In genomic region chr19:38736413-38737280, GRCh38 we compare ENCODE assay signal across 9 cellular contexts. TPM values are rescaled to one million over a fixed set of nuclear protein-coding genes. Genes with fewer than 3 reads are reported as not detected.
DNase-seq lines count a peak whose midpoint lies in the region; ATAC-seq, FAIRE-seq and TF ChIP-seq lines count a peak whose summit lies in the region.
"Had no signal": no experiment of that assay in that cellular context is flagged by ENCODE, and none has a peak within 500 bp of the region (broad histone marks: within the 10 kb centered on the region; RNA-seq: fewer than 3 reads in every experiment).

No MANE protein-coding gene starts in this region.

- H3K4me2 ChIP-seq in K562 (ENCODE audit: insufficient read depth, low read length), result peak overlapping the region; percentile 73; the same call in 1 of the 2 replicates

- H3K4me3 Mint-ChIP-seq in T-cell, result peak overlapping the region; percentile 49 to 59 (median 57)

- 0 out of 2 replicates have a peak, but pooled peaks cover 3% of the 10 kb centered on the region for H4K20me1 ChIP-seq in K562 (replicated peaks; ENCODE audit: control insufficient read depth, insufficient read depth, low read length)

- peak overlapping the region; percentile 66; the same call in 2 of the 3 replicates for H3K27ac ChIP-seq in K562 (ENCODE audit: extremely low read depth, low read depth, low read length)

- H2AFZ ChIP-seq in K562 (ENCODE audit: low read depth, low read length), result peak overlapping the region; percentile 83

- peak; percentile 74 for FAIRE-seq in K562 (lab: Jason Lieb, UNC)
- FAIRE-seq: endothelial cell of umbilical vein had no signal

- POLR2A ChIA-PET in T-cell (lab: Charles Lee), result no interaction called here
- POLR2A ChIA-PET in K562 (lab: Yijun Ruan, JAX), result interaction anchor here (0.6 kb wide), 1 partner anchor 113 kb away, joined by 4 read pairs; the partner anchor contains the start of gene HNRNPL

- H3K27ac Mint-ChIP-seq in T-cell, result no peak overlapping the region

- peaks cover 8% of the 10 kb centered on the region; the same call in 1 of the 3 replicates for H3K79me2 ChIP-seq in K562 (ENCODE audit: control insufficient read depth, insufficient read depth, low read length)

- peaks cover 8% of the 10 kb centered on the region; the same call in 1 of the 3 replicates for H3K36me3 ChIP-seq in K562 (ENCODE audit: control insufficient read depth, insufficient read depth, low read length)

- DNase-seq in activated gamma-delta T cell treated with Interleukin-2 at 50 U/mL for 16 hours, result peak; percentile 50
- DNase-seq in activated gamma-delta T cell (lab: John Stamatoyannopoulos, UW), result no peak
- peak in 30 of 34 experiments; percentile 12 to 66 (median 49) for DNase-seq in T-cell
- peak; percentile 90 to 99 (median 98) for DNase-seq in K562 (ENCODE audit: extremely low read depth in 1 of 4, low spot score in 3 of 4)
- DNase-seq in left lobe of liver (ENCODE audit: low spot score), result peak; percentile 79
- peak; percentile 36 to 44 for DNase-seq in stimulated activated CD8-positive, alpha-beta memory T cell treated with anti-CD3 and anti-CD28 coated beads, Interleukin-15, amount 100 ng/mL, for 4 hours (ENCODE audit: low read depth in 2 of 2)
- DNase-seq in GDM1 (lab: John Stamatoyannopoulos, UW), result no peak
- no peak for DNase-seq in NCI-H1048 (lab: John Stamatoyannopoulos, UW)

- H3K9me3 Mint-ChIP-seq in T-cell, result no peaks in the 10 kb centered on the region

- CTCF ChIA-PET in T-cell (lab: Charles Lee) (no interaction called here), K562 (lab: Yijun Ruan, JAX; ENCODE audit: low intra/inter-chr PET ratio) (no interaction called here)

- no TSS peak for BruUV-seq in K562 (replicated peaks; lab: Mats Ljungman, UMichigan)

- in situ Hi-C loops in K562 (cut with MboI), result no loop called here

- no peak for TF ChIP-seq POLR2A in K562 (conservative IDR thresholded peaks at IDR 0.05)

- peak overlapping the region; percentile 50 to 92; a peak in 3 of 4 replicates for H3K9ac ChIP-seq in K562 (ENCODE audit: insufficient read depth in 1 of 2, low read depth in 2 of 2, low read length in 2 of 2)

- H3K4me3 ChIP-seq in K562, result peak overlapping the region; percentile 49

- intact Hi-C loops in K562 (cut with micrococcal nuclease), result loop anchor here (5.0 to 10.0 kb wide), 3 partner anchors 96 to 198 kb away; partner anchors contain the start of genes ECH1, MRPS12 and SARS2

- no peak for TF ChIP-seq EP300 in K562 (IDR thresholded peaks at IDR 0.05; ENCODE audit: low read length)

- no peaks in the 10 kb centered on the region for H3K27me3 ChIP-seq in K562 (ENCODE audit: control insufficient read depth in 2 of 2, insufficient read depth in 2 of 2, low read length in 2 of 2)

- no peak for TF ChIP-seq RAD21 in K562 (CRISPR knock-in tag; conservative IDR thresholded peaks at IDR 0.05 in 1 of 2, IDR thresholded peaks at IDR 0.05 in 1 of 2)

- no peaks in the 10 kb centered on the region for H3K9me3 ChIP-seq in K562 (replicated peaks; ENCODE audit: control insufficient read depth, insufficient read depth, low read depth, low read length)

- H3K27me3 Mint-ChIP-seq in T-cell, result no peaks in the 10 kb centered on the region

- no peaks in the 10 kb centered on the region for H3K36me3 Mint-ChIP-seq in T-cell

- TF ChIP-seq CTCF in K562 (IDR thresholded peaks at IDR 0.05 in 2 of 3, conservative IDR thresholded peaks at IDR 0.05 in 1 of 3; ENCODE audit: insufficient read depth in 2 of 3, low read depth in 1 of 3, low read length in 3 of 3), result no peak

- 18% methylated on average over 19 of the region's 36 CpGs for WGBS in K562 (ENCODE audit: insufficient coverage, low coverage, missing lambda C conversion rate)

- ATAC-seq in T-cell (replicated peaks in 1 of 4) (peak in 3 of 4 experiments; percentile 21 to 43 (median 22)), K562 (peak; percentile 75), left lobe of liver (peak; percentile 70)

- no peaks in the 10 kb centered on the region for H3K9me1 ChIP-seq in K562 (ENCODE audit: control insufficient read depth, insufficient read depth, low read length)

- H3K4me1 Mint-ChIP-seq in T-cell, result peaks cover 42 to 57% (median 51%) of the 10 kb centered on the region in 3 donors

- peaks cover 19 to 58% of the 10 kb centered on the region in 2 experiments; a peak in 4 of 5 replicates for H3K4me1 ChIP-seq in K562 (replicated peaks in 1 of 2; ENCODE audit: control insufficient read depth in 2 of 2, insufficient read depth in 2 of 2, low read length in 2 of 2)

TF ChIP-seq in K562, 482 proteins besides CTCF, POLR2A, EP300 and RAD21 (continues in another document):
- TF ChIP-seq ZBTB2 (IDR thresholded peaks at IDR 0.05) (peak; percentile 45; the same call in 1 of the 2 replicates), ZNF431 (CRISPR knock-in tag; IDR thresholded peaks at IDR 0.05) (no peak), POLR2B (IDR thresholded peaks at IDR 0.05; ENCODE audit: low read depth, partially characterized antibody) (peak; percentile 25)

RNA-seq across cellular contexts. Expression of gene CAPN12, which starts 7.6 kb away (rescaled TPM):
- total RNA-seq in T-cell (10 to 100 TPM in 2 of 5 donors, 1 to 10 TPM in 3; 2.5 to 13.8 (median 8.8) TPM), K562 (2014; rRNA removed) (1.6 and 3.1 TPM in 2 replicates), K562 (2014; rRNA removed; fragmentation: Illumina TruSeq; extraction: Trizol) (0.89 and 1.2 TPM in 2 replicates), K562 (2015; rRNA removed; fragmentation: Illumina TruSeq; extraction: Trizol) (0.83 and 0.87 TPM in 2 replicates), K562 (2021) (3.7 and 4.8 TPM in 2 replicates), left lobe of liver (30.9 TPM)
- total RNA-seq in K562 (2011; cell fraction: chromatin; rRNA removed; ENCODE audit: low replicate concordance), result 21.8 and 34.6 TPM in 2 replicates
- total RNA-seq in K562 (2011; cell fraction: nucleolus; rRNA removed), result 22.1 and 24.8 TPM in 2 replicates
- 16.0 and 28.2 TPM in 2 replicates for total RNA-seq in K562 (2011; cell fraction: nucleoplasm; rRNA removed)
- polyA plus RNA-seq in K562 (2011; rRNA removed) (6.8 and 14.8 TPM in 2 replicates), K562 (2014; fragmentation: Illumina TruSeq; extraction: Trizol) (3.4 and 4.7 TPM in 2 replicates), K562 (2014; fragmentation: Nextera tagmentation; extraction: Ambion mirVana) (1 to 10 TPM in 1 of 2 experiments, under 1 TPM in 1; 0.84 to 1.0 TPM), K562 (2014; rRNA removed) (5.6 and 7.0 TPM in 2 replicates)
- polyA plus RNA-seq in K562 (2011; cell fraction: cytosol; rRNA removed), result 11.9 and 13.7 TPM in 2 replicates
- 61.9 and 73.0 TPM in 2 replicates for polyA plus RNA-seq in K562 (2011; cell fraction: nucleus; rRNA removed)
- 2.9 and 8.2 TPM in 2 replicates for polyA plus RNA-seq in K562 (2012)
- polyA minus RNA-seq in K562 (2011; rRNA and poly(A)+ RNA removed), result 1.2 and 1.3 TPM in 2 replicates
- polyA minus RNA-seq in K562 (2011; cell fraction: cytosol; rRNA and poly(A)+ RNA removed), result 2.8 and 4.4 TPM in 2 replicates
- polyA minus RNA-seq in K562 (2011; cell fraction: nucleus; rRNA and poly(A)+ RNA removed), result 5.1 and 7.3 TPM in 2 replicates
- total RNA-seq: endothelial cell of umbilical vein had no signal

RNA-seq across cellular contexts. Expression of gene LGALS7, which starts 36.7 kb away (rescaled TPM):
- total RNA-seq in T-cell (not detected), K562 (2014; rRNA removed) (not detected in 2 replicates), K562 (2014; rRNA removed; fragmentation: Illumina TruSeq; extraction: Trizol) (not detected in 2 replicates), K562 (2015; rRNA removed; fragmentation: Illumina TruSeq; extraction: Trizol) (not detected in 2 replicates), K562 (2021) (not detected in 2 replicates), left lobe of liver (not detected)
- total RNA-seq in K562 (2011; cell fraction: chromatin; rRNA removed; ENCODE audit: low replicate concordance), result not detected in 2 replicates
- not detected in 2 replicates for total RNA-seq in K562 (2011; cell fraction: nucleolus; rRNA removed)
- total RNA-seq in K562 (2011; cell fraction: nucleoplasm; rRNA removed), result not detected in 2 replicates
- polyA plus RNA-seq in K562 (2011; rRNA removed) (not detected in 2 replicates), K562 (2014; fragmentation: Illumina TruSeq; extraction: Trizol) (not detected in 2 replicates), K562 (2014; fragmentation: Nextera tagmentation; extraction: Ambion mirVana) (not detected), K562 (2014; rRNA removed) (not detected in 2 replicates)
- not detected in 2 replicates for polyA plus RNA-seq in K562 (2011; cell fraction: cytosol; rRNA removed)
- not detected in 2 replicates for polyA plus RNA-seq in K562 (2011; cell fraction: nucleus; rRNA removed)
- not detected in 2 replicates for polyA plus RNA-seq in K562 (2012)
- not detected in 2 replicates for polyA minus RNA-seq in K562 (2011; rRNA and poly(A)+ RNA removed)
- not detected in 2 replicates for polyA minus RNA-seq in K562 (2011; cell fraction: cytosol; rRNA and poly(A)+ RNA removed)
- polyA minus RNA-seq in K562 (2011; cell fraction: nucleus; rRNA and poly(A)+ RNA removed), result not detected in 2 replicates
- total RNA-seq: endothelial cell of umbilical vein had no signal
- polyA plus RNA-seq: endothelial cell of umbilical vein had no signal

RNA-seq across cellular contexts. Expression of gene LGALS7B, which starts 52.4 kb away (rescaled TPM):
- not detected for total RNA-seq in T-cell
- not detected in 2 replicates for total RNA-seq in K562 (2011; cell fraction: chromatin; rRNA removed; ENCODE audit: low replicate concordance)
- total RNA-seq in K562 (2011; cell fraction: nucleolus; rRNA removed), result not detected in 2 replicates
- not detected in 2 replicates for total RNA-seq in K562 (2011; cell fraction: nucleoplasm; rRNA removed)
- not detected in 2 replicates for total RNA-seq in K562 (2014; rRNA removed)
- total RNA-seq in K562 (2014; rRNA removed; fragmentation: Illumina TruSeq; extraction: Trizol), result not detected in 2 replicates
- not detected in 2 replicates for total RNA-seq in K562 (2015; rRNA removed; fragmentation: Illumina TruSeq; extraction: Trizol)
- not detected in 2 replicates for total RNA-seq in K562 (2021)
- not detected in 2 replicates for polyA plus RNA-seq in K562 (2011; rRNA removed)
- polyA plus RNA-seq in K562 (2011; cell fraction: cytosol; rRNA removed), result not detected in 2 replicates
- polyA plus RNA-seq in K562 (2011; cell fraction: nucleus; rRNA removed), result not detected in 2 replicates
- polyA plus RNA-seq in K562 (2012), result not detected in 2 replicates
- polyA plus RNA-seq in K562 (2014; fragmentation: Illumina TruSeq; extraction: Trizol), result not detected in 2 replicates
- not detected for polyA plus RNA-seq in K562 (2014; fragmentation: Nextera tagmentation; extraction: Ambion mirVana)
- polyA plus RNA-seq in K562 (2014; rRNA removed), result not detected in 2 replicates
- polyA minus RNA-seq in K562 (2011; rRNA and poly(A)+ RNA removed), result not detected in 2 replicates
- polyA minus RNA-seq in K562 (2011; cell fraction: cytosol; rRNA and poly(A)+ RNA removed), result not detected in 2 replicates
- not detected in 2 replicates for polyA minus RNA-seq in K562 (2011; cell fraction: nucleus; rRNA and poly(A)+ RNA removed)
- total RNA-seq in left lobe of liver, result not detected
- total RNA-seq: endothelial cell of umbilical vein had no signal
- polyA plus RNA-seq: endothelial cell of umbilical vein had no signal

Comparison
In these comparisons a context has a peak if more than half of its experiments do, and no peak if none do; other contexts are left out.
1. DNase-seq: peak in activated gamma-delta T cell treated with Interleukin-2 at 50 U/mL for 16 hours (single experiment), T-cell (30 of 34), K562 (4 of 4), left lobe of liver (single experiment) and stimulated activated CD8-positive, alpha-beta memory T cell treated with anti-CD3 and anti-CD28 coated beads, Interleukin-15, amount 100 ng/mL, for 4 hours (2 of 2); none in activated gamma-delta T cell (single experiment), GDM1 (single experiment) and NCI-H1048 (single experiment).
2. ATAC-seq: peak in every context shown above with its lines; median percentile 75 in K562; 70 in left lobe of liver; 22 in T-cell.